ENCODE assay signal across 30 cellular contexts in genomic region chr21:44532712-44533111, GRCh38. TPM values are rescaled to one million over a fixed set of nuclear protein-coding genes. Genes with fewer than 3 reads are reported as not detected.
"Had no signal": no experiment of that assay in that cellular context is flagged by ENCODE, and none has a peak within 500 bp of the region (broad histone marks: within the 10 kb centered on the region; RNA-seq: fewer than 3 reads in every experiment).

No MANE protein-coding gene starts in this region.

- H3K4me2 ChIP-seq: neural progenitor cell, SK-N-SH had no signal

- H3K4me3 ChIP-seq: body of pancreas, cardiac muscle cell, lower lobe of right lung, neural progenitor cell, ovary, psoas muscle, right atrium auricular region, skin epidermis, stomach, suprapubic skin, upper lobe of left lung had no signal

- H3K4me3 Mint-ChIP-seq: activated naive CD4-positive, alpha-beta T cell treated with anti-CD3 and anti-CD28 coated beads, Interleukin-2, amount 10 ng/mL, durations not matched to agents 7 days and 5 days; activated naive CD8-positive, alpha-beta T cell treated with anti-CD3 and anti-CD28 coated beads, Interleukin-2, amount 50 U/mL, for 24 hours; naive B cell; neural progenitor cell; stimulated activated memory B cell treated with anti-CD40 and anti-IgM and Interleukin-4, amounts not matched to agents 10 μg/mL and 1 μg/mL and 100 μg/mL, for 72 hours had no signal

- H3K9ac ChIP-seq: neural progenitor cell, SK-N-SH had no signal

- H3K9me3 Mint-ChIP-seq: activated naive CD4-positive, alpha-beta T cell treated with anti-CD3 and anti-CD28 coated beads, Interleukin-2, amount 10 ng/mL, durations not matched to agents 7 days and 5 days; activated naive CD8-positive, alpha-beta T cell treated with anti-CD3 and anti-CD28 coated beads, Interleukin-2, amount 50 U/mL, for 24 hours; activated T-helper 2 cell treated with anti-CD3 and anti-CD28 coated beads, Interferon-gamma antibody, Interleukin-2, Interleukin-4, amounts not matched to agents 10 μg/mL and 5 μg/mL and 100 μg/mL, durations not matched to agents 14 hours and 24 hours and 36 hours; neural progenitor cell; stimulated activated memory B cell treated with anti-CD40 and anti-IgM and Interleukin-4, amounts not matched to agents 10 μg/mL and 1 μg/mL and 100 μg/mL, for 72 hours had no signal

- H3K36me3 ChIP-seq: cardiac muscle cell, lower lobe of right lung, neural progenitor cell, ovary, right atrium auricular region, stomach, suprapubic skin, upper lobe of left lung had no signal

- H3K36me3 Mint-ChIP-seq: activated naive CD4-positive, alpha-beta T cell treated with anti-CD3 and anti-CD28 coated beads, Interleukin-2, amount 10 ng/mL, durations not matched to agents 7 days and 5 days; naive B cell; neural progenitor cell; stimulated activated memory B cell treated with anti-CD40 and anti-IgM and Interleukin-4, amounts not matched to agents 10 μg/mL and 1 μg/mL and 100 μg/mL, for 72 hours had no signal

- H2AFZ ChIP-seq: neural progenitor cell had no signal

- H3K27ac ChIP-seq: body of pancreas, cardiac muscle cell, lower lobe of right lung, neural progenitor cell, ovary, psoas muscle, right atrium auricular region, skin epidermis, stomach, suprapubic skin, upper lobe of left lung had no signal

- DNase-seq: activated naive CD4-positive, alpha-beta T cell treated with anti-CD3 and anti-CD28 coated beads, Interleukin-2, amount 10 ng/mL, durations not matched to agents 7 days and 5 days; activated naive CD8-positive, alpha-beta T cell treated with anti-CD3 and anti-CD28 coated beads, Interleukin-2, amount 50 U/mL, for 24 hours; activated T-cell treated with anti-CD3 and anti-CD28 coated beads, Interleukin-2, amount 50 U/mL, for 1 hour; dermis blood vessel endothelial cell; effector memory CD4-positive, alpha-beta T cell; foreskin melanocyte; mesendoderm; naive B cell; psoas muscle; SK-N-SH; stimulated activated CD4-positive, alpha-beta T cell treated with anti-CD3 and anti-CD28 coated beads, Interleukin-1b, Interleukin-23, amount 100 ng/mL, for 48 hours; stomach had no signal

- H3K9me3 ChIP-seq: body of pancreas, lower lobe of right lung, ovary, psoas muscle, right atrium auricular region, SK-N-SH, stomach, suprapubic skin, upper lobe of left lung had no signal

- H3K4me1 Mint-ChIP-seq: activated naive CD4-positive, alpha-beta T cell treated with anti-CD3 and anti-CD28 coated beads, Interleukin-2, amount 10 ng/mL, durations not matched to agents 7 days and 5 days; activated naive CD8-positive, alpha-beta T cell treated with anti-CD3 and anti-CD28 coated beads, Interleukin-2, amount 50 U/mL, for 24 hours; naive B cell; stimulated activated memory B cell treated with anti-CD40 and anti-IgM and Interleukin-4, amounts not matched to agents 10 μg/mL and 1 μg/mL and 100 μg/mL, for 72 hours had no signal

- H3K27ac Mint-ChIP-seq: activated naive CD4-positive, alpha-beta T cell treated with anti-CD3 and anti-CD28 coated beads, Interleukin-2, amount 10 ng/mL, durations not matched to agents 7 days and 5 days; activated naive CD8-positive, alpha-beta T cell treated with anti-CD3 and anti-CD28 coated beads, Interleukin-2, amount 50 U/mL, for 24 hours; activated T-helper 2 cell treated with anti-CD3 and anti-CD28 coated beads, Interferon-gamma antibody, Interleukin-2, Interleukin-4, amounts not matched to agents 10 μg/mL and 5 μg/mL and 100 μg/mL, durations not matched to agents 14 hours and 24 hours and 36 hours; naive B cell; stimulated activated memory B cell treated with anti-CD40 and anti-IgM and Interleukin-4, amounts not matched to agents 10 μg/mL and 1 μg/mL and 100 μg/mL, for 72 hours had no signal

- H3K27me3 ChIP-seq: body of pancreas, cardiac muscle cell, neural progenitor cell, ovary, right atrium auricular region, upper lobe of left lung had no signal

- ATAC-seq: activated naive CD8-positive, alpha-beta T cell treated with anti-CD3 and anti-CD28 coated beads, Interleukin-2, amount 50 U/mL, for 24 hours; body of pancreas; esophagus mucosa; left lobe of liver; lower lobe of right lung; psoas muscle; stimulated activated memory B cell treated with anti-CD40 and anti-IgM and Interleukin-4, amounts not matched to agents 10 μg/mL and 1 μg/mL and 100 μg/mL, for 72 hours had no signal

- H3K4me1 ChIP-seq: body of pancreas, lower lobe of right lung, neural progenitor cell, psoas muscle, right atrium auricular region, stomach, suprapubic skin, upper lobe of left lung had no signal

RNA-seq across cellular contexts. Expression of gene KRTAP10-1, which starts 7.3 kb away (rescaled TPM):
- total RNA-seq: activated T-helper 2 cell treated with anti-CD3 and anti-CD28 coated beads, Interferon-gamma antibody, Interleukin-2, Interleukin-4, amounts not matched to agents 10 μg/mL and 5 μg/mL and 100 μg/mL, durations not matched to agents 14 hours and 24 hours and 36 hours; body of pancreas; cardiac muscle cell; chondrocyte; dermis blood vessel endothelial cell; endothelial cell of umbilical vein; esophagus mucosa; kidney epithelial cell; left lobe of liver; lower lobe of right lung; mucosa of gallbladder; ovary; psoas muscle; right atrium auricular region; stomach; T-helper 2 cell treated with Interferon-gamma antibody and Interleukin-4, amounts not matched to agents 100 ng/mL and 5 ng/mL, for 36 hours; upper lobe of left lung had no signal
- polyA plus RNA-seq: cardiac muscle cell, endothelial cell of umbilical vein, ovary, psoas muscle, SK-N-SH, stomach had no signal

RNA-seq across cellular contexts. Expression of gene KRTAP10-2, which starts 18.6 kb away (rescaled TPM):
- total RNA-seq: activated T-helper 2 cell treated with anti-CD3 and anti-CD28 coated beads, Interferon-gamma antibody, Interleukin-2, Interleukin-4, amounts not matched to agents 10 μg/mL and 5 μg/mL and 100 μg/mL, durations not matched to agents 14 hours and 24 hours and 36 hours; body of pancreas; cardiac muscle cell; chondrocyte; dermis blood vessel endothelial cell; endothelial cell of umbilical vein; esophagus mucosa; kidney epithelial cell; left lobe of liver; lower lobe of right lung; mucosa of gallbladder; ovary; psoas muscle; right atrium auricular region; stomach; T-helper 2 cell treated with Interferon-gamma antibody and Interleukin-4, amounts not matched to agents 100 ng/mL and 5 ng/mL, for 36 hours; upper lobe of left lung had no signal
- polyA plus RNA-seq: endothelial cell of umbilical vein, ovary, psoas muscle, SK-N-SH, stomach had no signal

RNA-seq across cellular contexts. Expression of gene KRTAP10-3, which starts 25.9 kb away (rescaled TPM):
- total RNA-seq: activated T-helper 2 cell treated with anti-CD3 and anti-CD28 coated beads, Interferon-gamma antibody, Interleukin-2, Interleukin-4, amounts not matched to agents 10 μg/mL and 5 μg/mL and 100 μg/mL, durations not matched to agents 14 hours and 24 hours and 36 hours; body of pancreas; cardiac muscle cell; chondrocyte; dermis blood vessel endothelial cell; endothelial cell of umbilical vein; esophagus mucosa; kidney epithelial cell; left lobe of liver; lower lobe of right lung; mucosa of gallbladder; ovary; psoas muscle; right atrium auricular region; stomach; T-helper 2 cell treated with Interferon-gamma antibody and Interleukin-4, amounts not matched to agents 100 ng/mL and 5 ng/mL, for 36 hours; upper lobe of left lung had no signal
- polyA plus RNA-seq: cardiac muscle cell, endothelial cell of umbilical vein, ovary, psoas muscle, SK-N-SH, stomach had no signal

RNA-seq across cellular contexts. Expression of gene KRTAP10-4, which starts 40.8 kb away (rescaled TPM):
- total RNA-seq: activated T-helper 2 cell treated with anti-CD3 and anti-CD28 coated beads, Interferon-gamma antibody, Interleukin-2, Interleukin-4, amounts not matched to agents 10 μg/mL and 5 μg/mL and 100 μg/mL, durations not matched to agents 14 hours and 24 hours and 36 hours; body of pancreas; cardiac muscle cell; chondrocyte; dermis blood vessel endothelial cell; endothelial cell of umbilical vein; esophagus mucosa; kidney epithelial cell; left lobe of liver; lower lobe of right lung; mucosa of gallbladder; ovary; psoas muscle; right atrium auricular region; stomach; T-helper 2 cell treated with Interferon-gamma antibody and Interleukin-4, amounts not matched to agents 100 ng/mL and 5 ng/mL, for 36 hours; upper lobe of left lung had no signal
- polyA plus RNA-seq: endothelial cell of umbilical vein, ovary, psoas muscle, SK-N-SH, stomach had no signal

RNA-seq across cellular contexts. Expression of gene KRTAP10-5, which starts 47.7 kb away (rescaled TPM):
- total RNA-seq: activated T-helper 2 cell treated with anti-CD3 and anti-CD28 coated beads, Interferon-gamma antibody, Interleukin-2, Interleukin-4, amounts not matched to agents 10 μg/mL and 5 μg/mL and 100 μg/mL, durations not matched to agents 14 hours and 24 hours and 36 hours; body of pancreas; cardiac muscle cell; chondrocyte; dermis blood vessel endothelial cell; endothelial cell of umbilical vein; esophagus mucosa; kidney epithelial cell; left lobe of liver; lower lobe of right lung; mucosa of gallbladder; ovary; psoas muscle; right atrium auricular region; stomach; T-helper 2 cell treated with Interferon-gamma antibody and Interleukin-4, amounts not matched to agents 100 ng/mL and 5 ng/mL, for 36 hours; upper lobe of left lung had no signal
- polyA plus RNA-seq: cardiac muscle cell, endothelial cell of umbilical vein, ovary, psoas muscle, SK-N-SH had no signal
